Comparison of ENCODE assay signal across 22 cellular contexts in genomic region chr7:30310674-30311362, GRCh38. TPM values are rescaled to one million over a fixed set of nuclear protein-coding genes. Genes with fewer than 3 reads are reported as not detected.
DNase-seq lines count a peak whose midpoint lies in the region; ATAC-seq, FAIRE-seq and TF ChIP-seq lines count a peak whose summit lies in the region.
"Had no signal": no experiment of that assay in that cellular context is flagged by ENCODE, and none has a peak within 500 bp of the region (broad histone marks: within the 10 kb centered on the region; RNA-seq: fewer than 3 reads in every experiment).

No MANE protein-coding gene starts in this region.

- no peaks in the 10 kb centered on the region for H3K4me1 ChIP-seq in breast epithelium
- peaks cover 22% of the 10 kb centered on the region for H3K4me1 ChIP-seq in foreskin keratinocyte
- peaks cover 18 to 48% (median 28%) of the 10 kb centered on the region in 4 donors for H3K4me1 ChIP-seq in transverse colon

- H3K36me3 ChIP-seq in breast epithelium (no peaks in the 10 kb centered on the region), bronchial epithelial cell (ENCODE audit: control insufficient read depth, insufficient read depth, low read length) (no peaks in the 10 kb centered on the region), transverse colon (peaks cover 0 to 2% (median 0%) of the 10 kb centered on the region in 4 donors)
- H3K36me3 ChIP-seq: HAP-1 had no signal

- peaks cover 21% of the 10 kb centered on the region for H3K4me1 Mint-ChIP-seq in MCF 10A (ENCODE audit: insufficient read depth, unreplicated experiment)

- H3K27me3 Mint-ChIP-seq in MCF 10A (ENCODE audit: insufficient read depth, unreplicated experiment), result no peaks in the 10 kb centered on the region
- H3K27me3 Mint-ChIP-seq: CD4-positive, CD25-positive, alpha-beta regulatory T cell; IgD-negative memory B cell had no signal

- H3K9me3 Mint-ChIP-seq in MCF 10A (ENCODE audit: unreplicated experiment), result no peaks in the 10 kb centered on the region
- H3K9me3 Mint-ChIP-seq: CD4-positive, CD25-positive, alpha-beta regulatory T cell had no signal

- in situ Hi-C loops in transverse colon (cut with MboI; ENCODE audit: low pct_ligation_motif_present in 1 of 4, low pct_unique_long_range_greater_than_20kb in 1 of 4, low sequenced_read_pairs in 3 of 4), result no loop called here

- BruUV-seq in MCF 10A (replicated peaks; lab: Mats Ljungman, UMichigan), result no TSS peak

- intact Hi-C loops in MCF 10A (cut with micrococcal nuclease), result no loop called here
- intact Hi-C loops in breast epithelium (cut with DNase I; ENCODE audit: low total_unique reads), result no loop called here
- intact Hi-C loops in transverse colon (cut with DNase I; ENCODE audit: low total_unique reads), result loop anchor here (5.0 kb wide), 1 partner anchor 744 kb away; no protein-coding TSS in a partner anchor

- FAIRE-seq in bronchial epithelial cell (lab: Jason Lieb, UNC), result no peak
- FAIRE-seq: G401.6, HTR-8/SVneo had no signal

- TF ChIP-seq CTCF in MCF 10A (IDR thresholded peaks at IDR 0.05; ENCODE audit: unreplicated experiment) (peak; percentile 6), breast epithelium (IDR thresholded peaks at IDR 0.05) (no peak), bronchial epithelial cell (IDR thresholded peaks at IDR 0.05; ENCODE audit: insufficient read depth, low read length, severe bottlenecking) (no peak), foreskin keratinocyte (conservative IDR thresholded peaks at IDR 0.05) (no peak), transverse colon (IDR thresholded peaks at IDR 0.05) (no peak)

- TF ChIP-seq EP300 in transverse colon (IDR thresholded peaks at IDR 0.05; ENCODE audit: low read depth), result no peak

- no peak overlapping the region for H3K27ac Mint-ChIP-seq in MCF 10A (ENCODE audit: low read depth, unreplicated experiment)

- CTCF ChIA-PET in MCF 10A (lab: Yijun Ruan, JAX), result no interaction called here

- H3K4me3 Mint-ChIP-seq in MCF 10A (ENCODE audit: unreplicated experiment), result no peak overlapping the region

- H3K36me3 Mint-ChIP-seq in MCF 10A (ENCODE audit: insufficient read depth, unreplicated experiment), result no peaks in the 10 kb centered on the region
- H3K36me3 Mint-ChIP-seq: CD4-positive, CD25-positive, alpha-beta regulatory T cell had no signal

- 94 to 98% methylated on average over 5 to 9 of the region's 9 CpGs for WGBS in transverse colon (ENCODE audit: low coverage in 1 of 2), 2 donors

- H3K9me3 ChIP-seq in breast epithelium (no peaks in the 10 kb centered on the region), transverse colon (no peaks in the 10 kb centered on the region)
- H3K9me3 ChIP-seq: HAP-1 had no signal

- H3K4me3 ChIP-seq in breast epithelium (no peak overlapping the region), bronchial epithelial cell (ENCODE audit: low read depth, low read length) (no peak overlapping the region), transverse colon (no peak overlapping the region)
- H3K4me3 ChIP-seq: HAP-1 had no signal

- H3K27ac ChIP-seq in breast epithelium, result no peak overlapping the region
- no peak overlapping the region for H3K27ac ChIP-seq in foreskin keratinocyte
- no peak overlapping the region for H3K27ac ChIP-seq in transverse colon
- H3K27ac ChIP-seq: 22Rv1, RWPE1 had no signal

- ATAC-seq in foreskin keratinocyte, result peak; percentile 52
- ATAC-seq in HG02571 (IDR thresholded peaks at IDR 0.05; ENCODE audit: unreplicated experiment), result no peak
- ATAC-seq: PC-3 had no signal

- DNase-seq in MCF 10A (ENCODE audit: unreplicated experiment) (no peak), breast epithelium (ENCODE audit: low spot score in 2 of 2) (no peak), bronchial epithelial cell (ENCODE audit: low read depth) (peak; percentile 58), foreskin keratinocyte (peak in 1 of 2 donors; percentile 59), transverse colon (no peak), NCI-H1092 (lab: John Stamatoyannopoulos, UW) (no peak)
- no peak for DNase-seq in activated naive CD4-positive, alpha-beta T cell treated with anti-CD3 and anti-CD28 coated beads, Interleukin-2, amount 50 U/mL, for 16 hours
- DNase-seq: AML-193; CD4-positive, CD25-positive, alpha-beta regulatory T cell; COR-L47; DMS 273 treated with DMSO at 0.1 percent for 48 hours; NCI-H1105 treated with DMSO at 0.1 percent for 48 hours; NCI-H1694; NCI-H510A treated with DMSO at 0.1 percent for 48 hours; PC-3 had no signal

- POLR2A ChIA-PET in MCF 10A (lab: Yijun Ruan, JAX), result interaction anchor here (0.9 to 10.8 kb wide), 3 partner anchors 9 to 37 kb away, joined by 3 to 65 read pairs (median 36); no protein-coding TSS in a partner anchor

- no peak for TF ChIP-seq POLR2A in breast epithelium (IDR thresholded peaks at IDR 0.05)
- TF ChIP-seq POLR2A in transverse colon (IDR thresholded peaks at IDR 0.05), result no peak

- H3K27me3 ChIP-seq in breast epithelium, result no peaks in the 10 kb centered on the region
- no peaks in the 10 kb centered on the region for H3K27me3 ChIP-seq in bronchial epithelial cell (ENCODE audit: control insufficient read depth, insufficient read depth, low read length)
- no peaks in the 10 kb centered on the region for H3K27me3 ChIP-seq in foreskin keratinocyte
- H3K27me3 ChIP-seq in transverse colon, result no peaks in the 10 kb centered on the region

RNA-seq across cellular contexts. Expression of gene ZNRF2, which starts 26.4 kb away (rescaled TPM):
- total RNA-seq in MCF 10A (2022) (9.8 and 10.2 TPM in 2 replicates), breast epithelium (10 to 100 TPM; 18.9 to 56.8 (median 30.5) TPM), bronchial epithelial cell (18.4 and 23.4 TPM in 2 replicates), foreskin keratinocyte (7.3 and 8.2 TPM in 2 replicates), transverse colon (10 to 100 TPM; 60.8 to 83.0 (median 69.6) TPM)
- 3.7 and 4.3 TPM in 2 replicates for polyA plus RNA-seq in foreskin keratinocyte
